7 cellular contexts compared by ENCODE assay signal in genomic region chr7:94871132-94871531, GRCh38. TPM values are rescaled to one million over a fixed set of nuclear protein-coding genes. Genes with fewer than 3 reads are reported as not detected.
"Had no signal": no experiment of that assay in that cellular context is flagged by ENCODE, and none has a peak within 500 bp of the region (broad histone marks: within the 10 kb centered on the region; RNA-seq: fewer than 3 reads in every experiment).

No MANE protein-coding gene starts in this region.

- DNase-seq: GDM1, GF-D8 had no signal

- FAIRE-seq: GM12878, GM12891, GM12892, GM18507, GM19239 had no signal

- ATAC-seq: GM12878 had no signal

- H3K4me3 ChIP-seq: GM12878 had no signal

RNA-seq across cellular contexts. Expression of gene PPP1R9A, which starts 36.3 kb away (rescaled TPM):
- total RNA-seq: GM12878 had no signal
